In the genomic region with DNA sequence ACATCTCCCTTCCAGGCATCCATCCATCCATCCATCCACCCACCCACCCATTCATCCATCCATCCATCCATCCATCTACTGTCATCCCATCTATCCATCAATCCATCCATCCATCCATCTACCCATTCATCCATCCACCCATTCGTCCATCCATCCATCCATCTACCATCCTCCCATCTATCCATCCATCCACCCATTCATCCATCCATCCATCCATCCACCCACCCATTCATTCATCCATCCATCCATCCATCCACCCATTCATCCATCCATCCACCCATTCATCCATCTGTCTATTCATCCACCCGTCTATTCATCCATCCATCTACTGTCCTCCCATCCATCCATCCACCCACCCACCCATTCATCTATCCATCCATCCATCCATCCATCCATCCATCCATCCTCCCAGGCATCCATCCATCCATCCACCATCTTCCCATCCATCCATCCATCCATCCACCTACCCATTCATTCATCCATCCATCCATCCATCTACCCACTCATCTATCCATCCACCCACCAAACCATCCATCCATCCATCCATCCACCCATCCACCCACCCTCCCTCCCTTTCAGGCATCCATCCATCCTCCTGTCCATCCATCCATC, we compare ENCODE assay signal across 2 cellular contexts.
TF ChIP-seq lines count a peak whose summit lies in the region.

No MANE protein-coding gene starts in this region.

TF ChIP-seq in HEK293T, 16 proteins besides CTCF, POLR2A, EP300 and RAD21:
- no peak for TF ChIP-seq BHLHE40 (IDR thresholded peaks at IDR 0.05; ENCODE audit: borderline replicate concordance)
- TF ChIP-seq TARDBP (IDR thresholded peaks at IDR 0.05) = peak; percentile 64; the same call in 1 of the 2 replicates

TF ChIP-seq in K562, 482 proteins besides CTCF, POLR2A, EP300 and RAD21:
- TF ChIP-seq MTA1 (IDR thresholded peaks at IDR 0.05; ENCODE audit: borderline replicate concordance) (0 out of 2 replicates have a peak, but pooled peaks have one; percentile 20), NEUROD1 (IDR thresholded peaks at IDR 0.05; ENCODE audit: borderline replicate concordance, low read depth, low read length, partially characterized antibody) (no peak), NR1H2 (CRISPR knock-in tag; IDR thresholded peaks at IDR 0.05) (no peak), POLR2B (IDR thresholded peaks at IDR 0.05; ENCODE audit: low read depth, partially characterized antibody) (peak; percentile 21), EHMT2 (IDR thresholded peaks at IDR 0.05) (peak; percentile 58; the same call in 1 of the 2 replicates), THRA (IDR thresholded peaks at IDR 0.05) (no peak), KDM1A (IDR thresholded peaks at IDR 0.05) (peak in 1 of 2 experiments; percentile 61; a peak in 1 of 4 replicates)
- TF ChIP-seq, protein P1, sequence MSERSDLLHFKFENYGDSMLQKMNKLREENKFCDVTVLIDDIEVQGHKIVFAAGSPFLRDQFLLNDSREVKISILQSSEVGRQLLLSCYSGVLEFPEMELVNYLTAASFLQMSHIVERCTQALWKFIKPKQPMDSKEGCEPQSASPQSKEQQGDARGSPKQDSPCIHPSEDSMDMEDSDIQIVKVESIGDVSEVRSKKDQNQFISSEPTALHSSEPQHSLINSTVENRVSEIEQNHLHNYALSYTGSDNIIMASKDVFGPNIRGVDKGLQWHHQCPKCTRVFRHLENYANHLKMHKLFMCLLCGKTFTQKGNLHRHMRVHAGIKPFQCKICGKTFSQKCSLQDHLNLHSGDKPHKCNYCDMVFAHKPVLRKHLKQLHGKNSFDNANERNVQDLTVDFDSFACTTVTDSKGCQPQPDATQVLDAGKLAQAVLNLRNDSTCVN (CRISPR knock-in tag; IDR thresholded peaks at IDR 0.05) = 0 out of 2 replicates have a peak, but pooled peaks have one; percentile 20
